Comparison of ENCODE assay signal across 10 cellular contexts in genomic region chr1:184838374-184838995, GRCh38.
DNase-seq lines count a peak whose midpoint lies in the region; ATAC-seq and TF ChIP-seq lines count a peak whose summit lies in the region.
"Had no signal": no experiment of that assay in that cellular context is flagged by ENCODE, and none has a peak within 500 bp of the region (broad histone marks: within the 10 kb centered on the region; RNA-seq: fewer than 3 reads in every experiment).

No MANE protein-coding gene starts in this region.

- no peaks in the 10 kb centered on the region for H3K9me3 ChIP-seq in body of pancreas
- H3K9me3 ChIP-seq: ovary had no signal

- H3K4me3 ChIP-seq in body of pancreas (no peak overlapping the region), urinary bladder (ENCODE audit: low read depth, low read length) (no peak overlapping the region)
- H3K4me3 ChIP-seq: ovary had no signal

- no peaks in the 10 kb centered on the region for H3K27me3 Mint-ChIP-seq in activated CD4-positive, alpha-beta memory T cell treated with anti-CD3 and anti-CD28 coated beads for 36 hours
- no peaks in the 10 kb centered on the region for H3K27me3 Mint-ChIP-seq in activated CD4-positive, alpha-beta memory T cell treated with anti-CD3 and anti-CD28 coated beads, Interleukin-2, amount 10 ng/mL, durations not matched to agents 7 days and 5 days

- H3K27ac ChIP-seq in body of pancreas (peak overlapping the region; percentile 40 to 88 (median 70)), urinary bladder (ENCODE audit: low read depth) (peak overlapping the region; percentile 74)
- H3K27ac ChIP-seq: ovary had no signal

- peaks cover 11% of the 10 kb centered on the region for H3K36me3 Mint-ChIP-seq in activated CD4-positive, alpha-beta memory T cell treated with anti-CD3 and anti-CD28 coated beads for 36 hours
- H3K36me3 Mint-ChIP-seq in activated CD4-positive, alpha-beta memory T cell treated with anti-CD3 and anti-CD28 coated beads, Interleukin-2, amount 10 ng/mL, durations not matched to agents 7 days and 5 days (ENCODE audit: low read depth) = peaks cover 58% of the 10 kb centered on the region

- CTCF ChIA-PET in activated CD4-positive, alpha-beta memory T cell treated with anti-CD3 and anti-CD28 coated beads for 36 hours (lab: Charles Lee) = no interaction called here
- CTCF ChIA-PET in activated CD4-positive, alpha-beta memory T cell treated with anti-CD3 and anti-CD28 coated beads, Interleukin-2, amount 10 ng/mL, durations not matched to agents 7 days and 5 days (lab: Charles Lee) = no interaction called here

- WGBS in body of pancreas, 2 donors = 8 to 14% methylated on average over 5 of the region's 5 CpGs
- 13% methylated on average over 5 of the region's 5 CpGs for WGBS in urinary bladder

- no peak for TF ChIP-seq POLR2A in body of pancreas (IDR thresholded peaks at IDR 0.05)

- POLR2A ChIA-PET in activated CD4-positive, alpha-beta memory T cell treated with anti-CD3 and anti-CD28 coated beads for 36 hours (lab: Charles Lee) = no interaction called here
- POLR2A ChIA-PET in activated CD4-positive, alpha-beta memory T cell treated with anti-CD3 and anti-CD28 coated beads, Interleukin-2, amount 10 ng/mL, durations not matched to agents 7 days and 5 days (lab: Charles Lee) = no interaction called here

- H3K36me3 ChIP-seq in body of pancreas (replicated peaks in 1 of 2; ENCODE audit: insufficient read depth in 1 of 2, low read depth in 2 of 2) = no peaks in the 10 kb centered on the region
- H3K36me3 ChIP-seq in urinary bladder (ENCODE audit: insufficient read depth) = no peaks in the 10 kb centered on the region
- H3K36me3 ChIP-seq: ovary had no signal

- H3K27ac Mint-ChIP-seq in activated CD4-positive, alpha-beta memory T cell treated with anti-CD3 and anti-CD28 coated beads for 36 hours = no peak overlapping the region
- no peak overlapping the region for H3K27ac Mint-ChIP-seq in activated CD4-positive, alpha-beta memory T cell treated with anti-CD3 and anti-CD28 coated beads, Interleukin-2, amount 10 ng/mL, durations not matched to agents 7 days and 5 days
- H3K27ac Mint-ChIP-seq: T-helper 1 cell treated with Interleukin-12 subunit alpha and Interleukin-12 subunit beta and Interleukin-4 antibody, amounts not matched to agents 30 μg/mL and 1 μg/mL, for 36 hours had no signal

- H3K27me3 ChIP-seq in body of pancreas = no peaks in the 10 kb centered on the region
- H3K27me3 ChIP-seq: ovary had no signal

- ATAC-seq in body of pancreas (peak; percentile 70), left lobe of liver (peak; percentile 79)

- peaks cover 37% of the 10 kb centered on the region for H3K4me1 ChIP-seq in body of pancreas
- H3K4me1 ChIP-seq in urinary bladder (ENCODE audit: insufficient read depth) = peaks cover 2% of the 10 kb centered on the region

- peaks cover 6% of the 10 kb centered on the region for H3K9me3 Mint-ChIP-seq in activated CD4-positive, alpha-beta memory T cell treated with anti-CD3 and anti-CD28 coated beads for 36 hours
- peaks cover 15% of the 10 kb centered on the region for H3K9me3 Mint-ChIP-seq in activated CD4-positive, alpha-beta memory T cell treated with anti-CD3 and anti-CD28 coated beads, Interleukin-2, amount 10 ng/mL, durations not matched to agents 7 days and 5 days

- no peak overlapping the region for H3K4me3 Mint-ChIP-seq in activated CD4-positive, alpha-beta memory T cell treated with anti-CD3 and anti-CD28 coated beads for 36 hours
- no peak overlapping the region for H3K4me3 Mint-ChIP-seq in activated CD4-positive, alpha-beta memory T cell treated with anti-CD3 and anti-CD28 coated beads, Interleukin-2, amount 10 ng/mL, durations not matched to agents 7 days and 5 days
- H3K4me3 Mint-ChIP-seq: T-helper 1 cell treated with Interleukin-12 subunit alpha and Interleukin-12 subunit beta and Interleukin-4 antibody, amounts not matched to agents 30 μg/mL and 1 μg/mL, for 36 hours had no signal

- peaks cover 25% of the 10 kb centered on the region for H3K4me1 Mint-ChIP-seq in activated CD4-positive, alpha-beta memory T cell treated with anti-CD3 and anti-CD28 coated beads for 36 hours (ENCODE audit: low read depth)
- peaks cover 36% of the 10 kb centered on the region for H3K4me1 Mint-ChIP-seq in activated CD4-positive, alpha-beta memory T cell treated with anti-CD3 and anti-CD28 coated beads, Interleukin-2, amount 10 ng/mL, durations not matched to agents 7 days and 5 days

- TF ChIP-seq CTCF in body of pancreas (IDR thresholded peaks at IDR 0.05) = no peak

- peak; percentile 25 for DNase-seq in activated CD4-positive, alpha-beta memory T cell treated with anti-CD3 and anti-CD28 coated beads for 36 hours
- no peak for DNase-seq in activated CD4-positive, alpha-beta memory T cell treated with anti-CD3 and anti-CD28 coated beads, Interleukin-2, amount 10 ng/mL, durations not matched to agents 7 days and 5 days
- DNase-seq in body of pancreas (peak; percentile 46 to 72 (median 60)), left lobe of liver (ENCODE audit: low spot score) (no peak), DMS53 treated with DMSO at 0.1 percent for 48 hours (lab: John Stamatoyannopoulos, UW; ENCODE audit: unreplicated experiment) (no peak), HuH-7 (ENCODE audit: low spot score) (no peak), NCI-H748 treated with DMSO at 0.1 percent for 48 hours (lab: John Stamatoyannopoulos, UW) (no peak)

- intact Hi-C loops in activated CD4-positive, alpha-beta memory T cell treated with anti-CD3 and anti-CD28 coated beads for 36 hours (cut with micrococcal nuclease) = no loop called here
- intact Hi-C loops in body of pancreas (cut with DNase I) = no loop called here

Comparison
In these comparisons a context has a peak if more than half of its experiments do, and no peak if none do; other contexts are left out.
1. DNase-seq: peak in activated CD4-positive, alpha-beta memory T cell treated with anti-CD3 and anti-CD28 coated beads for 36 hours (single experiment) and body of pancreas (4 of 4); none in activated CD4-positive, alpha-beta memory T cell treated with anti-CD3 and anti-CD28 coated beads, Interleukin-2, amount 10 ng/mL, durations not matched to agents 7 days and 5 days (single experiment), left lobe of liver (single experiment), DMS53 treated with DMSO at 0.1 percent for 48 hours (single experiment), HuH-7 (single experiment) and NCI-H748 treated with DMSO at 0.1 percent for 48 hours (single experiment).